ENCODE assay signal across 1 cellular context in the genomic region with DNA sequence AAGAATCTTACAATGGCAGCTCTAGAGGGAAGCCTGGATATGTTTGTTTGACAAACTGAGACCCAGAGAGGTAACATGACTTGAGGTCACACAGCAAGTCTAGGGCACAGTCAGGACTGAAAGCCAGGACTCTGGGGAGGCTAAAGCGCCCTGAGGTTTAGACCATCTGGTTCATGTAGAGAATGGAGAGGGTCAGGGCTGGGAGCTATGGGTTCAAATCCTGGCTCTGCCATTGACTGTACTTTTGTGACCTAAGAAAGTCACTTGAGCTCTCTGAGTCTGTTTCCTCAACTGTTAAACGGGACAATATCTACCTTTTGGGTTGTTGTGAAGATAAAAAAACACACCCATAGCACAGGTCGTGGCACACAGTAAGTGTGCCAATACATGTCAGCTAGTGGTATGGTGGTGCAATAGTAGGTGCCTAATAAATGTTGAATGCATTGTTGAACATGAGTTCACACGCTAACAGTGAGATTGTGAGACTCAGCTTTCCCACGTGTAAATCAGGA.
TF ChIP-seq lines count a peak whose summit lies in the region.

No MANE protein-coding gene starts in this region.

TF ChIP-seq in HepG2, 621 proteins besides CTCF, POLR2A, EP300 and RAD21 (continued from another document and continues in another):
- TF ChIP-seq, protein P1, sequence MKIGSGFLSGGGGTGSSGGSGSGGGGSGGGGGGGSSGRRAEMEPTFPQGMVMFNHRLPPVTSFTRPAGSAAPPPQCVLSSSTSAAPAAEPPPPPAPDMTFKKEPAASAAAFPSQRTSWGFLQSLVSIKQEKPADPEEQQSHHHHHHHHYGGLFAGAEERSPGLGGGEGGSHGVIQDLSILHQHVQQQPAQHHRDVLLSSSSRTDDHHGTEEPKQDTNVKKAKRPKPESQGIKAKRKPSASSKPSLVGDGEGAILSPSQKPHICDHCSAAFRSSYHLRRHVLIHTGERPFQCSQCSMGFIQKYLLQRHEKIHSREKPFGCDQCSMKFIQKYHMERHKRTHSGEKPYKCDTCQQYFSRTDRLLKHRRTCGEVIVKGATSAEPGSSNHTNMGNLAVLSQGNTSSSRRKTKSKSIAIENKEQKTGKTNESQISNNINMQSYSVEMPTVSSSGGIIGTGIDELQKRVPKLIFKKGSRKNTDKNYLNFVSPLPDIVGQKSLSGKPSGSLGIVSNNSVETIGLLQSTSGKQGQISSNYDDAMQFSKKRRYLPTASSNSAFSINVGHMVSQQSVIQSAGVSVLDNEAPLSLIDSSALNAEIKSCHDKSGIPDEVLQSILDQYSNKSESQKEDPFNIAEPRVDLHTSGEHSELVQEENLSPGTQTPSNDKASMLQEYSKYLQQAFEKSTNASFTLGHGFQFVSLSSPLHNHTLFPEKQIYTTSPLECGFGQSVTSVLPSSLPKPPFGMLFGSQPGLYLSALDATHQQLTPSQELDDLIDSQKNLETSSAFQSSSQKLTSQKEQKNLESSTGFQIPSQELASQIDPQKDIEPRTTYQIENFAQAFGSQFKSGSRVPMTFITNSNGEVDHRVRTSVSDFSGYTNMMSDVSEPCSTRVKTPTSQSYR (CRISPR knock-in tag; IDR thresholded peaks at IDR 0.05; ENCODE audit: borderline replicate concordance): no peak; the same call in 1 of the 2 replicates
- TF ChIP-seq, protein P2, sequence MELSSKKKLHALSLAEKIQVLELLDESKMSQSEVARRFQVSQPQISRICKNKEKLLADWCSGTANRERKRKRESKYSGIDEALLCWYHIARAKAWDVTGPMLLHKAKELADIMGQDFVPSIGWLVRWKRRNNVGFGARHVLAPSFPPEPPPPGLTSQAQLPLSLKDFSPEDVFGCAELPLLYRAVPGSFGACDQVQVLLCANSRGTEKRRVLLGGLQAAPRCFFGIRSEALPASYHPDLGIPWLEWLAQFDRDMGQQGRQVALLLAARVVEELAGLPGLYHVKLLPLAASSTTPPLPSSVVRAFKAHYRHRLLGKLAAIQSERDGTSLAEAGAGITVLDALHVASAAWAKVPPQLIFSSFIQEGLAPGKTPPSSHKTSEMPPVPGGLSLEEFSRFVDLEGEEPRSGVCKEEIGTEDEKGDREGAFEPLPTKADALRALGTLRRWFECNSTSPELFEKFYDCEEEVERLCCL (CRISPR knock-in tag; IDR thresholded peaks at IDR 0.05; ENCODE audit: borderline replicate concordance): no peak; the same call in 1 of the 2 replicates
- TF ChIP-seq BCLAF1 (IDR thresholded peaks at IDR 0.05): no peak
- peak; percentile 29; the same call in 1 of the 2 replicates for TF ChIP-seq PPARG (CRISPR knock-in tag; conservative IDR thresholded peaks at IDR 0.05)
- no peak for TF ChIP-seq EED (CRISPR knock-in tag; IDR thresholded peaks at IDR 0.05)
- TF ChIP-seq ZNF513 (CRISPR knock-in tag; conservative IDR thresholded peaks at IDR 0.05): no peak
- 0 out of 2 replicates have a peak, but pooled peaks have one; percentile 11 for TF ChIP-seq ZNF441 (CRISPR knock-in tag; IDR thresholded peaks at IDR 0.05; ENCODE audit: borderline replicate concordance)
- TF ChIP-seq ZNF589 (CRISPR knock-in tag; conservative IDR thresholded peaks at IDR 0.05): no peak
- TF ChIP-seq BHLHE40 (IDR thresholded peaks at IDR 0.05; ENCODE audit: low read length): no peak
- TF ChIP-seq ZNF550 (CRISPR knock-in tag; IDR thresholded peaks at IDR 0.05; ENCODE audit: borderline replicate concordance): no peak
- TF ChIP-seq SOX6 (IDR thresholded peaks at IDR 0.05): no peak
- no peak for TF ChIP-seq SOX6 (CRISPR knock-in tag; IDR thresholded peaks at IDR 0.05)
- no peak for TF ChIP-seq TRIM24 (CRISPR knock-in tag; IDR thresholded peaks at IDR 0.05)
- TF ChIP-seq PRPF4 (IDR thresholded peaks at IDR 0.05; ENCODE audit: low read depth, low read length, poor library complexity, severe bottlenecking): no peak
- TF ChIP-seq PLRG1 (conservative IDR thresholded peaks at IDR 0.05): no peak
- peak; percentile 43; the same call in 1 of the 2 replicates for TF ChIP-seq POGK (CRISPR knock-in tag; conservative IDR thresholded peaks at IDR 0.05)
- TF ChIP-seq ELF1 (CRISPR knock-in tag; IDR thresholded peaks at IDR 0.05): no peak
- TF ChIP-seq PRDM15 (CRISPR knock-in tag; IDR thresholded peaks at IDR 0.05): no peak
- TF ChIP-seq DDIT3 (CRISPR knock-in tag; IDR thresholded peaks at IDR 0.05): 0 out of 2 replicates have a peak, but pooled peaks have one; percentile 39
- TF ChIP-seq, protein P3, sequence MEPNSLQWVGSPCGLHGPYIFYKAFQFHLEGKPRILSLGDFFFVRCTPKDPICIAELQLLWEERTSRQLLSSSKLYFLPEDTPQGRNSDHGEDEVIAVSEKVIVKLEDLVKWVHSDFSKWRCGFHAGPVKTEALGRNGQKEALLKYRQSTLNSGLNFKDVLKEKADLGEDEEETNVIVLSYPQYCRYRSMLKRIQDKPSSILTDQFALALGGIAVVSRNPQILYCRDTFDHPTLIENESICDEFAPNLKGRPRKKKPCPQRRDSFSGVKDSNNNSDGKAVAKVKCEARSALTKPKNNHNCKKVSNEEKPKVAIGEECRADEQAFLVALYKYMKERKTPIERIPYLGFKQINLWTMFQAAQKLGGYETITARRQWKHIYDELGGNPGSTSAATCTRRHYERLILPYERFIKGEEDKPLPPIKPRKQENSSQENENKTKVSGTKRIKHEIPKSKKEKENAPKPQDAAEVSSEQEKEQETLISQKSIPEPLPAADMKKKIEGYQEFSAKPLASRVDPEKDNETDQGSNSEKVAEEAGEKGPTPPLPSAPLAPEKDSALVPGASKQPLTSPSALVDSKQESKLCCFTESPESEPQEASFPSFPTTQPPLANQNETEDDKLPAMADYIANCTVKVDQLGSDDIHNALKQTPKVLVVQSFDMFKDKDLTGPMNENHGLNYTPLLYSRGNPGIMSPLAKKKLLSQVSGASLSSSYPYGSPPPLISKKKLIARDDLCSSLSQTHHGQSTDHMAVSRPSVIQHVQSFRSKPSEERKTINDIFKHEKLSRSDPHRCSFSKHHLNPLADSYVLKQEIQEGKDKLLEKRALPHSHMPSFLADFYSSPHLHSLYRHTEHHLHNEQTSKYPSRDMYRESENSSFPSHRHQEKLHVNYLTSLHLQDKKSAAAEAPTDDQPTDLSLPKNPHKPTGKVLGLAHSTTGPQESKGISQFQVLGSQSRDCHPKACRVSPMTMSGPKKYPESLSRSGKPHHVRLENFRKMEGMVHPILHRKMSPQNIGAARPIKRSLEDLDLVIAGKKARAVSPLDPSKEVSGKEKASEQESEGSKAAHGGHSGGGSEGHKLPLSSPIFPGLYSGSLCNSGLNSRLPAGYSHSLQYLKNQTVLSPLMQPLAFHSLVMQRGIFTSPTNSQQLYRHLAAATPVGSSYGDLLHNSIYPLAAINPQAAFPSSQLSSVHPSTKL (CRISPR knock-in tag; IDR thresholded peaks at IDR 0.05): no peak
- TF ChIP-seq FOXO4 (CRISPR knock-in tag; conservative IDR thresholded peaks at IDR 0.05): 0 out of 2 replicates have a peak, but pooled peaks have one; percentile 84
- TF ChIP-seq SRF (IDR thresholded peaks at IDR 0.05; ENCODE audit: low read depth, low read length): no peak
- no peak for TF ChIP-seq ELF4 (CRISPR knock-in tag; IDR thresholded peaks at IDR 0.05; ENCODE audit: borderline replicate concordance)
- no peak for TF ChIP-seq ZNF160 (CRISPR knock-in tag; IDR thresholded peaks at IDR 0.05)
- no peak; the same call in 1 of the 2 replicates for TF ChIP-seq DMAP1 (CRISPR knock-in tag; IDR thresholded peaks at IDR 0.05)
- TF ChIP-seq ATRX (CRISPR knock-in tag; IDR thresholded peaks at IDR 0.05; ENCODE audit: borderline replicate concordance): no peak; the same call in 1 of the 2 replicates
- TF ChIP-seq HNRNPK (IDR thresholded peaks at IDR 0.05; ENCODE audit: low read depth, low read length, poor library complexity, severe bottlenecking): no peak
- TF ChIP-seq, protein P4, sequence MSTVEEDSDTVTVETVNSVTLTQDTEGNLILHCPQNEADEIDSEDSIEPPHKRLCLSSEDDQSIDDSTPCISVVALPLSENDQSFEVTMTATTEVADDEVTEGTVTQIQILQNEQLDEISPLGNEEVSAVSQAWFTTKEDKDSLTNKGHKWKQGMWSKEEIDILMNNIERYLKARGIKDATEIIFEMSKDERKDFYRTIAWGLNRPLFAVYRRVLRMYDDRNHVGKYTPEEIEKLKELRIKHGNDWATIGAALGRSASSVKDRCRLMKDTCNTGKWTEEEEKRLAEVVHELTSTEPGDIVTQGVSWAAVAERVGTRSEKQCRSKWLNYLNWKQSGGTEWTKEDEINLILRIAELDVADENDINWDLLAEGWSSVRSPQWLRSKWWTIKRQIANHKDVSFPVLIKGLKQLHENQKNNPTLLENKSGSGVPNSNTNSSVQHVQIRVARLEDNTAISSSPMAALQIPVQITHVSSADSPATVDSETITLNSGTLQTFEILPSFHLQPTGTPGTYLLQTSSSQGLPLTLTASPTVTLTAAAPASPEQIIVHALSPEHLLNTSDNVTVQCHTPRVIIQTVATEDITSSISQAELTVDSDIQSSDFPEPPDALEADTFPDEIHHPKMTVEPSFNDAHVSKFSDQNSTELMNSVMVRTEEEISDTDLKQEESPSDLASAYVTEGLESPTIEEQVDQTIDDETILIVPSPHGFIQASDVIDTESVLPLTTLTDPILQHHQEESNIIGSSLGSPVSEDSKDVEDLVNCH (CRISPR knock-in tag; IDR thresholded peaks at IDR 0.05): no peak
